8 cellular contexts compared by ENCODE assay signal in the genomic region with DNA sequence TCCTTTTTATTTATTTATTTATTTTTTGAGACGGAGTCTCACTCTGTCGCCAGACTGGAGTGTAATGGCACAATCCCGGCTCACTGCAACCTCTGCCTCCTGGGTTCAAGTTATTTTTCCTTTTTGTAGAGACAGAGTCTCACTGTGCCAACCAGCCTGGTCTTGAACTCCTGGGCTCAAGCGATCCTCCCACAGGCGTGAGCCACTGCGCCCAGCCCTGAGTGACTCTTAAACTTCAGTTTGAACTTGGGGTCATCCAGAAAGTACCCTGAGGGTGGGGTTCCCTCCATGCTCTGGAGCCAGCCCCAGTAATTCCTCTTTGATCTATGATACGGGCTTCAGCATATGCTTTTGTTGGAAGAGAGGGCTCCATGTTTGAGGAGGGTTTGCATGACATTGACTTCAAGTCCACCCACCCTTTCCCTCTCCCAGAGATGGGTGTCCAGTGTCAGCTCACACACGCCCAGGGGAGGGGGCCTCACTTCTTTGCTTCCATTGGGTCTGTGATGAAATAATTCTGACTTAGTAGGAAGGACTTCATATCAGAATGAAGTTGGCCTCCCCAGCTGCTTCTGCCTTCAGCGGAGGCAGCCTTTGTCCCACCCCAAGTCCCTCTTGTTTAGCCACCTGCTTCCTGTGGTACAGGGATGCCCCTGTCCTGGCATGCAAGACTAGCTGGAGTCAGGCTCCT. TPM values are rescaled to one million over a fixed set of nuclear protein-coding genes. Genes with fewer than 3 reads are reported as not detected.
"Had no signal": no experiment of that assay in that cellular context is flagged by ENCODE, and none has a peak within 500 bp of the region (broad histone marks: within the 10 kb centered on the region; RNA-seq: fewer than 3 reads in every experiment).

No MANE protein-coding gene starts in this region.

- FAIRE-seq: G401.6, GM12878, GM12891, GM12892, GM18507, GM19239 had no signal

- DNase-seq: GDM1, GF-D8 had no signal

- H3K4me3 ChIP-seq: GM12878 had no signal

- ATAC-seq: GM12878 had no signal

RNA-seq across cellular contexts. Expression of a gene that starts 11.9 kb away (rescaled TPM):
- polyA plus RNA-seq: GM12878 had no signal
